In the genomic region with DNA sequence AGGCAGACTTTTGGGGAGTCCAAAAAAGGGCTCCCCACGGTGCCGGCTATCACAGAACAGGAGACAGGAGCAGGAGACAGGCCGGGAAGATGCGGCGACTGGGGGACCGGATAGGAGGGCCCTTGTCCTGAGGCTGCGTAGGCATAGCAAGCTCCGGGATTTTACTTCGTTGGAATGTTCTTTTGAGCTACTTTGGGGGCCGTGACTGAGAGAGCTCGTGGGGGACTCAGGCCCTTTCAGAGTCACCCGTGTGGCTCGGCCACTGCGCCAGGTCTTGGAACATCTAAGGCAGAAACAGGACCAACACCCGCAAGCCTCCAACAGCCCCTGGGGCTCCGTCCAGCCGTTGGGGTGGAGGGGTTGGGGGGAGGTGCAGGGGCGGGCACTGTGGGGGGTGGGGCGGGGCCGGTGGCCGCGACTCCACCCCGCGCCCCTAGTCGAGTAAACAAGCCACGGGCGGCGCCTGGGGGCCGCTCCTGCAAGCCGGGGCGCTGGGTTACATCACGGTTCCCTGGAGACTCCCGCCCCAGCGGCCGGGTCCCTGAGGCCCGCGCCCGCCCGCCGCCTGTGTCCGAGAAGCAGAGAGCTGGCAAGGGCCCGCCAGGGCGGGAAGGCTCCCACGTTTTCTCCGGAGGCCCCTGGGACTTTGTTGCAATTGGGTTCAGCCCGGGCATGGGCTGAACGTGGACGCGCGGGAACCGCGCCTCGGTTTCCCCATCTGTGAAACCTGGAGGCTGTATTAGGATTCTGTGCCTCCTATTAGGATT, we compare ENCODE assay signal across 9 cellular contexts. TPM values are rescaled to one million over a fixed set of nuclear protein-coding genes. Genes with fewer than 3 reads are reported as not detected.
DNase-seq lines count a peak whose midpoint lies in the region; ATAC-seq, FAIRE-seq and TF ChIP-seq lines count a peak whose summit lies in the region.
"Had no signal": no experiment of that assay in that cellular context is flagged by ENCODE, and none has a peak within 500 bp of the region (broad histone marks: within the 10 kb centered on the region; RNA-seq: fewer than 3 reads in every experiment).

No MANE protein-coding gene starts in this region.

- H3K9me3 Mint-ChIP-seq in osteocyte (ENCODE audit: unreplicated experiment) = no peaks in the 10 kb centered on the region

- ATAC-seq in HG02970 (IDR thresholded peaks at IDR 0.05; ENCODE audit: low FRiP score, unreplicated experiment) (no peak), GM18858 (IDR thresholded peaks at IDR 0.05; ENCODE audit: unreplicated experiment) (no peak)

- H3K27me3 Mint-ChIP-seq in osteocyte (ENCODE audit: unreplicated experiment) = peaks cover 3% of the 10 kb centered on the region

- H3K36me3 Mint-ChIP-seq in osteocyte (ENCODE audit: unreplicated experiment) = no peaks in the 10 kb centered on the region

- no peak overlapping the region for H3K4me3 Mint-ChIP-seq in osteocyte (ENCODE audit: unreplicated experiment)

- peak overlapping the region; percentile 44 for H3K27ac Mint-ChIP-seq in osteocyte (ENCODE audit: unreplicated experiment)

- peaks cover 21% of the 10 kb centered on the region for H3K4me1 Mint-ChIP-seq in osteocyte (ENCODE audit: unreplicated experiment)

- no peak for FAIRE-seq in frontal cortex (lab: Jason Lieb, UNC)

- peak; percentile 52 for DNase-seq in ELF-1 (ENCODE audit: low read depth, low spot score)
- DNase-seq in NOMO-1 treated with dmso at 0.1 percent for 144 hours (lab: John Stamatoyannopoulos, UW; ENCODE audit: unreplicated experiment) = peak; percentile 32
- DNase-seq in germinal center (ENCODE audit: low spot score) = peak; percentile 29
- no peak for DNase-seq in osteocyte (ENCODE audit: extremely low spot score, unreplicated experiment)
- no peak for DNase-seq in frontal cortex (ENCODE audit: low spot score in 2 of 2)
- DNase-seq in NCI-H2107 (lab: John Stamatoyannopoulos, UW) = no peak
- DNase-seq: KG1 had no signal

- no peak for TF ChIP-seq CTCF in osteocyte (IDR thresholded peaks at IDR 0.05)

RNA-seq across cellular contexts. Expression of gene C15orf39, which starts 23.3 kb away (rescaled TPM):
- total RNA-seq in osteocyte (19.4 and 20.1 TPM in 2 replicates), frontal cortex (0.41 TPM)

Comparison
In these comparisons a context has a peak if more than half of its experiments do, and no peak if none do; other contexts are left out.
1. DNase-seq: peak in ELF-1 (single experiment), NOMO-1 treated with dmso at 0.1 percent for 144 hours (single experiment) and germinal center (single experiment); none in osteocyte (single experiment), frontal cortex (0 of 2) and NCI-H2107 (single experiment).
2. RNA of gene C15orf39, which starts 23.3 kb away (total RNA-seq): 19.4 to 20.1 TPM in osteocyte; 0.41 TPM in frontal cortex (single experiment); every median in the first group is over 10 times any median in the second.